In the genomic region with DNA sequence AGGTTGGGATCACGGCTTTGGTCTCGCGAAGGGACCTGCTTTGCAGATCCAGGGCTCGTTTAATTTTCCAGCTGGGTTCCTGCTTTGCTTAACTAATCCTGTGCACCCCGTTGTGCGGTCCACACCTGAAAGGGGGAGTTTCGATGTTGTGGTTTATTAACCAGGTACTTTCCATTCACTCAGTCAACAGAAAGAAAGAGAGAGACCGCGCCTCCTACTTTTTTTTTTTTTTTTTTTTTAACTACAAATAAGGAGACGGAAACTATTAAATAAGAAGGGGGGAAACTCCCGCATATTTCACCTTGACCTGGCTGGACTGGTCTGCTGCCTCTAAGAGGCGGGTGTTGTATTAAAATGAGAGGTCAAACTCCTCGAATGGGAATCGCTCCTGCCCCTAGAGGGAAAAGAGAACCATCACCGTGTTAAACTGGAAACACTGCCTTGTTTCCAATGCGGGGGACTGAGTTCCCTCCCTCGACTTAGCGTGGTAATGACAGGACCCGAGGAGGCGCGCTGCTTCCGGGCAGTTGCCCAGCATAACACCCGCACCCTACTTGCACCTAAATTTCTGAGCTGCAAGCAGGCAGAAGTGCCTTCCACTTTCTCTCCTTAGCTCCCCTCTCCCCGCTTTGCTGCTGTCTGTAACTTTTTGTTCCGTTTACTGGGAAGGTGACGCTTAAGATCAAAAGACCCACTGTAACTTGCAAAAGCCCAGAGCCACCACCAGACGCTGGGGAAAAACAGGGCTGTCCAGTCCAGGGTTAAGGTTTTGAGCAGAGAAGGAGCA, we compare ENCODE assay signal across 8 cellular contexts. TPM values are rescaled to one million over a fixed set of nuclear protein-coding genes. Genes with fewer than 3 reads are reported as not detected.
DNase-seq lines count a peak whose midpoint lies in the region; ATAC-seq, FAIRE-seq and TF ChIP-seq lines count a peak whose summit lies in the region.

No MANE protein-coding gene starts in this region.

- POLR2A ChIA-PET in activated CD4-positive, alpha-beta memory T cell treated with anti-CD3 and anti-CD28 coated beads for 36 hours (lab: Charles Lee), result no interaction called here

- peak overlapping the region; percentile 78 for H3K4me3 Mint-ChIP-seq in activated CD4-positive, alpha-beta memory T cell treated with anti-CD3 and anti-CD28 coated beads for 36 hours
- peak overlapping the region; percentile 93 to 98 (median 96) for H3K4me3 Mint-ChIP-seq in naive B cell

- H3K27me3 ChIP-seq in effector memory CD4-positive, alpha-beta T cell (replicated peaks; ENCODE audit: control insufficient read depth, insufficient read depth, low read length, poor library complexity, severe bottlenecking), result no peaks in the 10 kb centered on the region

- no peak overlapping the region for H3K27ac Mint-ChIP-seq in activated CD4-positive, alpha-beta memory T cell treated with anti-CD3 and anti-CD28 coated beads for 36 hours
- H3K27ac Mint-ChIP-seq in naive B cell, result peak overlapping the region in 5 of 6 donors; percentile 24 to 94 (median 75)

- peak; percentile 56 for TF ChIP-seq CTCF in fibroblast of the aortic adventitia (IDR thresholded peaks at IDR 0.05; ENCODE audit: insufficient read depth, low read length)

- DNase-seq in AML-193 (lab: John Stamatoyannopoulos, UW) (peak; percentile 70 to 71), GM18507 (ENCODE audit: extremely low spot score, insufficient read length, low read depth) (peak; percentile 35), NCI-H146 (lab: John Stamatoyannopoulos, UW) (peak; percentile 95), fibroblast of the aortic adventitia (ENCODE audit: low read depth) (peak; percentile 82), naive B cell (peak; percentile 21)
- peak; percentile 23 for DNase-seq in activated CD4-positive, alpha-beta memory T cell treated with anti-CD3 and anti-CD28 coated beads for 36 hours
- DNase-seq in effector memory CD4-positive, alpha-beta T cell, result no peak

- H3K9me3 Mint-ChIP-seq in activated CD4-positive, alpha-beta memory T cell treated with anti-CD3 and anti-CD28 coated beads for 36 hours, result no peaks in the 10 kb centered on the region
- H3K9me3 Mint-ChIP-seq in naive B cell, result no peaks in the 10 kb centered on the region

- peak; percentile 34 for ATAC-seq in HG02870 (IDR thresholded peaks at IDR 0.05; ENCODE audit: unreplicated experiment)
- peak; percentile 6 to 8 for ATAC-seq in naive B cell (ENCODE audit: low read depth in 2 of 2)

- H3K36me3 ChIP-seq in effector memory CD4-positive, alpha-beta T cell (ENCODE audit: control insufficient read depth, insufficient read depth, low read length), result no peaks in the 10 kb centered on the region

- intact Hi-C loops in activated CD4-positive, alpha-beta memory T cell treated with anti-CD3 and anti-CD28 coated beads for 36 hours (cut with micrococcal nuclease), result loop anchor here (2.0 to 10.0 kb wide), 4 partner anchors 49 to 622 kb away; partner anchors contain the start of genes POLR1F and SP8

- no peaks in the 10 kb centered on the region for H3K9me3 ChIP-seq in effector memory CD4-positive, alpha-beta T cell (ENCODE audit: control insufficient read depth, low read length)

- peaks cover 20% of the 10 kb centered on the region for H3K4me1 Mint-ChIP-seq in activated CD4-positive, alpha-beta memory T cell treated with anti-CD3 and anti-CD28 coated beads for 36 hours (ENCODE audit: low read depth)
- H3K4me1 Mint-ChIP-seq in naive B cell, result peaks cover 17 to 27% (median 23%) of the 10 kb centered on the region in 3 donors

- H3K27me3 Mint-ChIP-seq in activated CD4-positive, alpha-beta memory T cell treated with anti-CD3 and anti-CD28 coated beads for 36 hours, result peaks cover 30% of the 10 kb centered on the region
- H3K27me3 Mint-ChIP-seq in naive B cell, result peaks cover 0 to 11% (median 6%) of the 10 kb centered on the region in 3 donors

- CTCF ChIA-PET in activated CD4-positive, alpha-beta memory T cell treated with anti-CD3 and anti-CD28 coated beads for 36 hours (lab: Charles Lee), result no interaction called here

- no peak overlapping the region for H3K27ac ChIP-seq in effector memory CD4-positive, alpha-beta T cell (ENCODE audit: insufficient read depth, low read length, poor library complexity, severe bottlenecking)

- no peaks in the 10 kb centered on the region for H3K36me3 Mint-ChIP-seq in activated CD4-positive, alpha-beta memory T cell treated with anti-CD3 and anti-CD28 coated beads for 36 hours
- H3K36me3 Mint-ChIP-seq in naive B cell, result no peaks in the 10 kb centered on the region

- peak overlapping the region; percentile 94 for H3K4me3 ChIP-seq in fibroblast of the aortic adventitia (ENCODE audit: low read depth, low read length)
- no peak overlapping the region for H3K4me3 ChIP-seq in effector memory CD4-positive, alpha-beta T cell (ENCODE audit: insufficient read depth, low read depth, low read length, poor library complexity, severe bottlenecking)

- FAIRE-seq in GM18507 (lab: Jason Lieb, UNC), result peak; percentile 96

- H3K4me1 ChIP-seq in effector memory CD4-positive, alpha-beta T cell (ENCODE audit: control insufficient read depth, insufficient read depth, low read length, poor library complexity, severe bottlenecking), result peaks cover 6% of the 10 kb centered on the region

RNA-seq across cellular contexts. Expression of gene ITGB8, which starts 1.1 kb away (rescaled TPM):
- total RNA-seq in activated CD4-positive, alpha-beta memory T cell treated with anti-CD3 and anti-CD28 coated beads for 36 hours, result not detected
- 17.7 and 79.2 TPM in 2 replicates for total RNA-seq in fibroblast of the aortic adventitia (ENCODE audit: low replicate concordance)
- polyA plus RNA-seq in naive B cell (ENCODE audit: low read depth in 6 of 6), result not detected

Comparison
In these comparisons a context has a peak if more than half of its experiments do, and no peak if none do; other contexts are left out.
1. DNase-seq: peak in AML-193 (2 of 2), GM18507 (single experiment), NCI-H146 (single experiment), activated CD4-positive, alpha-beta memory T cell treated with anti-CD3 and anti-CD28 coated beads for 36 hours (single experiment), fibroblast of the aortic adventitia (single experiment) and naive B cell (single experiment); none in effector memory CD4-positive, alpha-beta T cell (0 of 3).
2. RNA of gene ITGB8, which starts 1.1 kb away (total RNA-seq): 17.7 to 79.2 TPM in fibroblast of the aortic adventitia; not detected in activated CD4-positive, alpha-beta memory T cell treated with anti-CD3 and anti-CD28 coated beads for 36 hours; every median in the first group is over 10 times any median in the second.